In genomic region chr5:136856648-136857047, GRCh38 we compare ENCODE assay signal across 7 cellular contexts.
"Had no signal": no experiment of that assay in that cellular context is flagged by ENCODE, and none has a peak within 500 bp of the region (broad histone marks: within the 10 kb centered on the region; RNA-seq: fewer than 3 reads in every experiment).

No MANE protein-coding gene starts in this region.

- H3K4me3 ChIP-seq: K562 had no signal

- H3K9ac ChIP-seq: KMS-11 had no signal

- ATAC-seq: K562 had no signal

- H3K27ac ChIP-seq: HL-60, KMS-11 had no signal

- FAIRE-seq: HTR-8/SVneo, K562 had no signal

- H3K4me2 ChIP-seq: KMS-11 had no signal

- DNase-seq: IMR-90, KBM-7, KG1 had no signal
